ENCODE assay signal across 2 cellular contexts in genomic region chr1:223353939-223354338, GRCh38.
TF ChIP-seq lines count a peak whose summit lies in the region.

No MANE protein-coding gene starts in this region.

TF ChIP-seq in HepG2, 621 proteins besides CTCF, POLR2A, EP300 and RAD21:
- no peak for TF ChIP-seq MEIS1 (CRISPR knock-in tag; IDR thresholded peaks at IDR 0.05; ENCODE audit: borderline replicate concordance)
- TF ChIP-seq, protein P1, sequence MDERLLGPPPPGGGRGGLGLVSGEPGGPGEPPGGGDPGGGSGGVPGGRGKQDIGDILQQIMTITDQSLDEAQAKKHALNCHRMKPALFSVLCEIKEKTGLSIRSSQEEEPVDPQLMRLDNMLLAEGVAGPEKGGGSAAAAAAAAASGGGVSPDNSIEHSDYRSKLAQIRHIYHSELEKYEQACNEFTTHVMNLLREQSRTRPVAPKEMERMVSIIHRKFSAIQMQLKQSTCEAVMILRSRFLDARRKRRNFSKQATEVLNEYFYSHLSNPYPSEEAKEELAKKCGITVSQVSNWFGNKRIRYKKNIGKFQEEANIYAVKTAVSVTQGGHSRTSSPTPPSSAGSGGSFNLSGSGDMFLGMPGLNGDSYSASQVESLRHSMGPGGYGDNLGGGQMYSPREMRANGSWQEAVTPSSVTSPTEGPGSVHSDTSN (CRISPR knock-in tag; IDR thresholded peaks at IDR 0.05) = no peak
- no peak for TF ChIP-seq CHD2 (IDR thresholded peaks at IDR 0.05; ENCODE audit: low read depth, low read length)
- no peak for TF ChIP-seq MLLT10 (CRISPR knock-in tag; IDR thresholded peaks at IDR 0.05)
- TF ChIP-seq ZSCAN22 (CRISPR knock-in tag; IDR thresholded peaks at IDR 0.05) = no peak

TF ChIP-seq in endothelial cell of umbilical vein, 7 proteins besides CTCF, POLR2A, EP300 and RAD21:
- TF ChIP-seq MYC (IDR thresholded peaks at IDR 0.05; ENCODE audit: low read depth, low read length) (no peak), GATA2 (IDR thresholded peaks at IDR 0.05; ENCODE audit: insufficient read depth, insufficient read length, low read depth, low read length) (no peak), EZH2 (IDR thresholded peaks at IDR 0.05; ENCODE audit: borderline replicate concordance, low read depth, low read length, severe bottlenecking) (no peak)
